24 cellular contexts compared by ENCODE assay signal in genomic region chr7:55970561-55970960, GRCh38. TPM values are rescaled to one million over a fixed set of nuclear protein-coding genes. Genes with fewer than 3 reads are reported as not detected.
DNase-seq lines count a peak whose midpoint lies in the region; ATAC-seq and TF ChIP-seq lines count a peak whose summit lies in the region.
"Had no signal": no experiment of that assay in that cellular context is flagged by ENCODE, and none has a peak within 500 bp of the region (broad histone marks: within the 10 kb centered on the region; RNA-seq: fewer than 3 reads in every experiment).

No MANE protein-coding gene starts in this region.

- no peak overlapping the region for H3K27ac ChIP-seq in CD8-positive, alpha-beta T cell (ENCODE audit: low read depth, low read length)
- H3K27ac ChIP-seq in right atrium auricular region (peak overlapping the region; percentile 65 to 87), upper lobe of right lung (no peak overlapping the region)
- H3K27ac ChIP-seq: neutrophil, SK-N-MC, spleen, WERI-Rb-1 had no signal

- no peaks in the 10 kb centered on the region for H3K27me3 ChIP-seq in CD8-positive, alpha-beta T cell (ENCODE audit: insufficient read depth, low read length)
- H3K27me3 ChIP-seq in right atrium auricular region (no peaks in the 10 kb centered on the region), upper lobe of right lung (no peaks in the 10 kb centered on the region)
- H3K27me3 ChIP-seq: neutrophil, spleen had no signal

- no peak for TF ChIP-seq CTCF in CD8-positive, alpha-beta T cell (IDR thresholded peaks at IDR 0.05)
- TF ChIP-seq CTCF in right atrium auricular region (IDR thresholded peaks at IDR 0.05) (no peak), upper lobe of right lung (IDR thresholded peaks at IDR 0.05) (no peak)

- no peaks in the 10 kb centered on the region for H3K9me3 Mint-ChIP-seq in CD8-positive, alpha-beta T cell
- no peaks in the 10 kb centered on the region for H3K9me3 Mint-ChIP-seq in activated T-helper 1 cell treated with anti-CD3 and anti-CD28 coated beads, Interleukin-12 subunit alpha, Interleukin-12 subunit beta, Interleukin-2, Interleukin-4 antibody, amounts not matched to agents 30 ng/mL and 10 ng/mL and 1 ng/mL, durations not matched to agents 14 hours and 24 hours and 36 hours
- H3K9me3 Mint-ChIP-seq: activated CD4-positive, alpha-beta memory T cell treated with anti-CD3 and anti-CD28 coated beads for 36 hours; activated naive CD4-positive, alpha-beta T cell treated with anti-CD3 and anti-CD28 coated beads, Interleukin-2, amount 10 ng/mL, durations not matched to agents 7 days and 5 days; endodermal cell; H9; T-helper 2 cell treated with Interferon-gamma antibody and Interleukin-4, amounts not matched to agents 5 μg/mL and 100 μg/mL, for 36 hours had no signal

- POLR2A ChIA-PET in CD8-positive, alpha-beta T cell (lab: Charles Lee): no interaction called here

- peaks cover 18% of the 10 kb centered on the region for H3K36me3 Mint-ChIP-seq in CD8-positive, alpha-beta T cell
- H3K36me3 Mint-ChIP-seq in activated T-helper 1 cell treated with anti-CD3 and anti-CD28 coated beads, Interleukin-12 subunit alpha, Interleukin-12 subunit beta, Interleukin-2, Interleukin-4 antibody, amounts not matched to agents 30 ng/mL and 10 ng/mL and 1 ng/mL, durations not matched to agents 14 hours and 24 hours and 36 hours (ENCODE audit: low read depth): peaks cover 18% of the 10 kb centered on the region

- H3K4me1 Mint-ChIP-seq in CD8-positive, alpha-beta T cell (ENCODE audit: low read depth): peaks cover 44% of the 10 kb centered on the region
- H3K4me1 Mint-ChIP-seq in activated T-helper 1 cell treated with anti-CD3 and anti-CD28 coated beads, Interleukin-12 subunit alpha, Interleukin-12 subunit beta, Interleukin-2, Interleukin-4 antibody, amounts not matched to agents 30 ng/mL and 10 ng/mL and 1 ng/mL, durations not matched to agents 14 hours and 24 hours and 36 hours (ENCODE audit: low read depth): peaks cover 16% of the 10 kb centered on the region

- CTCF ChIA-PET in CD8-positive, alpha-beta T cell (lab: Charles Lee): interaction anchor here (0.5 kb wide), 1 partner anchor 88 kb away, joined by 6 read pairs; no protein-coding TSS in a partner anchor

- H3K9me3 ChIP-seq in CD8-positive, alpha-beta T cell (ENCODE audit: low read length): no peaks in the 10 kb centered on the region
- no peaks in the 10 kb centered on the region for H3K9me3 ChIP-seq in right atrium auricular region
- H3K9me3 ChIP-seq in upper lobe of right lung: no peaks in the 10 kb centered on the region
- H3K9me3 ChIP-seq: neutrophil, spleen had no signal

- H3K27me3 Mint-ChIP-seq in CD8-positive, alpha-beta T cell (ENCODE audit: low read depth): no peaks in the 10 kb centered on the region
- no peaks in the 10 kb centered on the region for H3K27me3 Mint-ChIP-seq in activated T-helper 1 cell treated with anti-CD3 and anti-CD28 coated beads, Interleukin-12 subunit alpha, Interleukin-12 subunit beta, Interleukin-2, Interleukin-4 antibody, amounts not matched to agents 30 ng/mL and 10 ng/mL and 1 ng/mL, durations not matched to agents 14 hours and 24 hours and 36 hours (ENCODE audit: insufficient read depth)
- H3K27me3 Mint-ChIP-seq: activated CD4-positive, alpha-beta memory T cell treated with anti-CD3 and anti-CD28 coated beads for 36 hours; activated naive CD4-positive, alpha-beta T cell treated with anti-CD3 and anti-CD28 coated beads, Interleukin-2, amount 10 ng/mL, durations not matched to agents 7 days and 5 days had no signal

- H3K4me1 ChIP-seq in CD8-positive, alpha-beta T cell (ENCODE audit: insufficient read depth, low read length): peaks cover 4% of the 10 kb centered on the region
- H3K4me1 ChIP-seq in right atrium auricular region: peaks cover 0 to 49% of the 10 kb centered on the region in 2 donors
- H3K4me1 ChIP-seq in upper lobe of right lung: peaks cover 9% of the 10 kb centered on the region

- no peak overlapping the region for H3K4me3 ChIP-seq in CD8-positive, alpha-beta T cell (ENCODE audit: low read depth, low read length)
- H3K4me3 ChIP-seq in right atrium auricular region: no peak overlapping the region
- no peak overlapping the region for H3K4me3 ChIP-seq in upper lobe of right lung
- H3K4me3 ChIP-seq: SK-N-MC, spleen had no signal

- intact Hi-C loops in CD8-positive, alpha-beta T cell (cut with DNase I, micrococcal nuclease): no loop called here
- intact Hi-C loops in activated T-helper 1 cell treated with anti-CD3 and anti-CD28 coated beads, Interleukin-12 subunit alpha, Interleukin-12 subunit beta, Interleukin-2, Interleukin-4 antibody, amounts not matched to agents 30 ng/mL and 10 ng/mL and 1 ng/mL, durations not matched to agents 14 hours and 24 hours and 36 hours (cut with micrococcal nuclease): no loop called here
- intact Hi-C loops in upper lobe of right lung (cut with DNase I): no loop called here

- ATAC-seq in CD8-positive, alpha-beta T cell: no peak
- ATAC-seq in upper lobe of right lung: no peak
- ATAC-seq: PC-3 had no signal

- no peaks in the 10 kb centered on the region for H3K36me3 ChIP-seq in CD8-positive, alpha-beta T cell (ENCODE audit: insufficient read depth, low read length)
- no peaks in the 10 kb centered on the region for H3K36me3 ChIP-seq in right atrium auricular region
- no peaks in the 10 kb centered on the region for H3K36me3 ChIP-seq in upper lobe of right lung
- H3K36me3 ChIP-seq: neutrophil had no signal

- DNase-seq in NCI-H146 (lab: John Stamatoyannopoulos, UW) (peak; percentile 27), NCI-H146 treated with DMSO at 0.1 percent for 48 hours (lab: John Stamatoyannopoulos, UW; ENCODE audit: unreplicated experiment) (no peak), right atrium auricular region (ENCODE audit: low spot score) (no peak), upper lobe of right lung (no peak), SIG-M5 (lab: John Stamatoyannopoulos, UW) (no peak), mucosa of gallbladder (ENCODE audit: low spot score) (no peak)
- no peak for DNase-seq in CD8-positive, alpha-beta T cell
- no peak for DNase-seq in activated T-helper 1 cell treated with anti-CD3 and anti-CD28 coated beads, Interleukin-12 subunit alpha, Interleukin-12 subunit beta, Interleukin-2, Interleukin-4 antibody, amounts not matched to agents 30 ng/mL and 10 ng/mL and 1 ng/mL, durations not matched to agents 14 hours and 24 hours and 36 hours (ENCODE audit: low spot score)
- DNase-seq: 8988T; activated CD4-positive, alpha-beta memory T cell treated with anti-CD3 and anti-CD28 coated beads for 36 hours; activated naive CD4-positive, alpha-beta T cell treated with anti-CD3 and anti-CD28 coated beads, Interleukin-2, amount 10 ng/mL, durations not matched to agents 7 days and 5 days; activated T-cell treated with anti-CD3 and anti-CD28 coated beads for 4 hours; AML-193; endodermal cell; H9; NCI-H187 treated with DMSO at 0.1 percent for 48 hours; NCI-H82; PC-3; spleen; stimulated activated CD4-positive, alpha-beta T cell treated with anti-CD3 and anti-CD28 coated beads, Interleukin-4, amount 100 ng/mL, for 24 hours; WERI-Rb-1 had no signal

- peak overlapping the region; percentile 38 for H3K27ac Mint-ChIP-seq in CD8-positive, alpha-beta T cell
- H3K27ac Mint-ChIP-seq in activated T-helper 1 cell treated with anti-CD3 and anti-CD28 coated beads, Interleukin-12 subunit alpha, Interleukin-12 subunit beta, Interleukin-2, Interleukin-4 antibody, amounts not matched to agents 30 ng/mL and 10 ng/mL and 1 ng/mL, durations not matched to agents 14 hours and 24 hours and 36 hours: peak overlapping the region; percentile 62
- H3K27ac Mint-ChIP-seq: activated CD4-positive, alpha-beta memory T cell treated with anti-CD3 and anti-CD28 coated beads for 36 hours; activated naive CD4-positive, alpha-beta T cell treated with anti-CD3 and anti-CD28 coated beads, Interleukin-2, amount 10 ng/mL, durations not matched to agents 7 days and 5 days; endodermal cell; T-helper 2 cell treated with Interferon-gamma antibody and Interleukin-4, amounts not matched to agents 5 μg/mL and 100 μg/mL, for 36 hours had no signal

- no peak overlapping the region for H3K4me3 Mint-ChIP-seq in CD8-positive, alpha-beta T cell
- no peak overlapping the region for H3K4me3 Mint-ChIP-seq in activated T-helper 1 cell treated with anti-CD3 and anti-CD28 coated beads, Interleukin-12 subunit alpha, Interleukin-12 subunit beta, Interleukin-2, Interleukin-4 antibody, amounts not matched to agents 30 ng/mL and 10 ng/mL and 1 ng/mL, durations not matched to agents 14 hours and 24 hours and 36 hours
- H3K4me3 Mint-ChIP-seq: activated CD4-positive, alpha-beta memory T cell treated with anti-CD3 and anti-CD28 coated beads for 36 hours; activated naive CD4-positive, alpha-beta T cell treated with anti-CD3 and anti-CD28 coated beads, Interleukin-2, amount 10 ng/mL, durations not matched to agents 7 days and 5 days; endodermal cell; H9; T-helper 2 cell treated with Interferon-gamma antibody and Interleukin-4, amounts not matched to agents 5 μg/mL and 100 μg/mL, for 36 hours had no signal

RNA-seq across cellular contexts. Expression of gene NIPSNAP2, which starts 6.2 kb away (rescaled TPM):
- 10 to 100 TPM; 36.5 to 38.9 TPM for total RNA-seq in CD8-positive, alpha-beta T cell
- 49.4 and 50.0 TPM in 2 replicates for total RNA-seq in activated T-helper 1 cell treated with anti-CD3 and anti-CD28 coated beads, Interleukin-12 subunit alpha, Interleukin-12 subunit beta, Interleukin-2, Interleukin-4 antibody, amounts not matched to agents 30 ng/mL and 10 ng/mL and 1 ng/mL, durations not matched to agents 14 hours and 24 hours and 36 hours
- 100 to 1,000 TPM; 205 to 370 TPM for total RNA-seq in right atrium auricular region
- total RNA-seq in upper lobe of right lung: 47.7 TPM
- total RNA-seq in mucosa of gallbladder: 45.3 TPM

RNA-seq across cellular contexts. Expression of gene MRPS17, which starts 18.9 kb away (rescaled TPM):
- 1 to 10 TPM; 7.8 to 8.9 TPM for total RNA-seq in CD8-positive, alpha-beta T cell
- 38.2 and 39.3 TPM in 2 replicates for total RNA-seq in activated T-helper 1 cell treated with anti-CD3 and anti-CD28 coated beads, Interleukin-12 subunit alpha, Interleukin-12 subunit beta, Interleukin-2, Interleukin-4 antibody, amounts not matched to agents 30 ng/mL and 10 ng/mL and 1 ng/mL, durations not matched to agents 14 hours and 24 hours and 36 hours
- 10 to 100 TPM; 14.1 to 15.9 TPM for total RNA-seq in right atrium auricular region
- total RNA-seq in upper lobe of right lung: 12.6 TPM
- total RNA-seq in mucosa of gallbladder: 10.8 TPM

Comparison
In these comparisons a context has a peak if more than half of its experiments do, and no peak if none do; other contexts are left out.
1. H3K27ac ChIP-seq: peak in right atrium auricular region (2 of 2); none in CD8-positive, alpha-beta T cell (single experiment) and upper lobe of right lung (single experiment).